ENCODE assay signal across 16 cellular contexts in genomic region chr10:77550378-77550777, GRCh38.
DNase-seq lines count a peak whose midpoint lies in the region; ATAC-seq, FAIRE-seq and TF ChIP-seq lines count a peak whose summit lies in the region.
"Had no signal": no experiment of that assay in that cellular context is flagged by ENCODE, and none has a peak within 500 bp of the region (broad histone marks: within the 10 kb centered on the region; RNA-seq: fewer than 3 reads in every experiment).

No MANE protein-coding gene starts in this region.

- peaks cover 0 to 1% of the 10 kb centered on the region in 2 experiments for H3K36me3 ChIP-seq in keratinocyte (ENCODE audit: control insufficient read depth in 2 of 2, extremely low read depth in 1 of 2, insufficient read depth in 2 of 2, low read length in 2 of 2)
- H3K36me3 ChIP-seq in thoracic aorta = no peaks in the 10 kb centered on the region
- peaks cover 0 to 6% of the 10 kb centered on the region in 2 experiments for H3K36me3 ChIP-seq in SK-N-SH (replicated peaks in 1 of 2; ENCODE audit: control insufficient read depth in 1 of 2, insufficient read depth in 2 of 2, low read length in 1 of 2)

- H3K9ac ChIP-seq in keratinocyte (ENCODE audit: control insufficient read depth, extremely low read depth, insufficient read depth, low read length) = no peak overlapping the region
- H3K9ac ChIP-seq in SK-N-SH = no peak overlapping the region

- H3K27me3 Mint-ChIP-seq in stimulated activated naive B cell treated with anti-CD40 and anti-IgM and Interleukin-4, amounts not matched to agents 10 μg/mL and 1 μg/mL and 100 μg/mL, for 72 hours = peaks cover 6 to 14% of the 10 kb centered on the region in 2 donors

- H3K27ac Mint-ChIP-seq in stimulated activated naive B cell treated with anti-CD40 and anti-IgM and Interleukin-4, amounts not matched to agents 10 μg/mL and 1 μg/mL and 100 μg/mL, for 72 hours = no peak overlapping the region
- H3K27ac Mint-ChIP-seq: B cell had no signal

- H3F3A ChIP-seq in SK-N-SH (replicated peaks; ENCODE audit: insufficient read depth) = peaks cover 2% of the 10 kb centered on the region

- no peaks in the 10 kb centered on the region for H3K9me2 ChIP-seq in SK-N-SH

- H3K4me1 ChIP-seq in keratinocyte (ENCODE audit: control insufficient read depth, extremely low read depth, insufficient read depth, low read length) = no peaks in the 10 kb centered on the region
- H3K4me1 ChIP-seq in thoracic aorta (ENCODE audit: control insufficient read depth in 1 of 2, low read depth in 2 of 2) = peaks cover 76 to 99% of the 10 kb centered on the region in 2 donors
- peaks cover 0 to 2% of the 10 kb centered on the region in 2 experiments; a peak in 1 of 4 replicates for H3K4me1 ChIP-seq in SK-N-SH (ENCODE audit: control insufficient read depth in 1 of 2, insufficient read depth in 2 of 2, low read depth in 1 of 2, low read length in 1 of 2)

- CTCF ChIA-PET in SK-N-SH (lab: Yijun Ruan, JAX) = interaction anchor here (0.6 to 1.6 kb wide), 2 partner anchors 45 to 55 kb away, joined by 3 read pairs; no protein-coding TSS in a partner anchor

- POLR2A ChIA-PET in SK-N-SH (lab: Yijun Ruan, JAX) = no interaction called here

- H3K4me1 Mint-ChIP-seq in stimulated activated naive B cell treated with anti-CD40 and anti-IgM and Interleukin-4, amounts not matched to agents 10 μg/mL and 1 μg/mL and 100 μg/mL, for 72 hours = no peaks in the 10 kb centered on the region
- H3K4me1 Mint-ChIP-seq: B cell had no signal

- no peaks in the 10 kb centered on the region for H3K9me1 ChIP-seq in keratinocyte (ENCODE audit: control insufficient read depth, extremely low read depth, insufficient read depth, low read length)

- H3K36me3 Mint-ChIP-seq in stimulated activated naive B cell treated with anti-CD40 and anti-IgM and Interleukin-4, amounts not matched to agents 10 μg/mL and 1 μg/mL and 100 μg/mL, for 72 hours = peaks cover 0 to 2% of the 10 kb centered on the region in 2 donors

- H3K4me3 ChIP-seq in keratinocyte (ENCODE audit: control insufficient read depth in 2 of 3, extremely low read depth in 1 of 3, insufficient read depth in 2 of 3, low read depth in 1 of 3, low read length in 3 of 3) (no peak overlapping the region), thoracic aorta (no peak overlapping the region), SK-N-SH (ENCODE audit: low read depth in 2 of 2, low read length in 1 of 2) (no peak overlapping the region)

- peak overlapping the region; percentile 70 for H2AFZ ChIP-seq in keratinocyte (ENCODE audit: control insufficient read depth, low read length)
- no peak overlapping the region for H2AFZ ChIP-seq in SK-N-SH (ENCODE audit: low read depth)

- no peaks in the 10 kb centered on the region for H4K20me1 ChIP-seq in keratinocyte (ENCODE audit: control insufficient read depth, extremely low read depth, insufficient read depth, low read length)
- H4K20me1 ChIP-seq in SK-N-SH (ENCODE audit: insufficient read depth) = no peaks in the 10 kb centered on the region

- H3K9me3 ChIP-seq in keratinocyte (ENCODE audit: control insufficient read depth, low read depth, low read length) (no peaks in the 10 kb centered on the region), thoracic aorta (no peaks in the 10 kb centered on the region), SK-N-SH (no peaks in the 10 kb centered on the region)

- 95% methylated on average over 10 of the region's 10 CpGs for WGBS in SK-N-SH (ENCODE audit: low lambda C conversion rate)

- H3K27me3 ChIP-seq in keratinocyte (ENCODE audit: control insufficient read depth, extremely low read depth, insufficient read depth, low read length) = no peaks in the 10 kb centered on the region
- H3K27me3 ChIP-seq in thoracic aorta (replicated peaks; ENCODE audit: insufficient read depth) = no peaks in the 10 kb centered on the region
- no peaks in the 10 kb centered on the region for H3K27me3 ChIP-seq in SK-N-SH (ENCODE audit: insufficient read depth)

- H3K4me2 ChIP-seq in keratinocyte (ENCODE audit: control insufficient read depth, extremely low read depth, insufficient read depth, low read depth, low read length) = no peak overlapping the region
- H3K4me2 ChIP-seq in SK-N-SH = no peak overlapping the region

- H3K27ac ChIP-seq in keratinocyte (ENCODE audit: control insufficient read depth, insufficient read depth, low read length) = no peak overlapping the region
- H3K27ac ChIP-seq in thoracic aorta = peak overlapping the region; percentile 71 to 72
- no peak overlapping the region for H3K27ac ChIP-seq in SK-N-SH (ENCODE audit: low read depth in 2 of 2, low read length in 1 of 2)

- H3K79me2 ChIP-seq in keratinocyte (ENCODE audit: control insufficient read depth, insufficient read depth, low read length) (no peaks in the 10 kb centered on the region), SK-N-SH (ENCODE audit: insufficient read depth) (no peaks in the 10 kb centered on the region)

- no peak for ATAC-seq in thoracic aorta (ENCODE audit: insufficient number of reproducible peaks, low FRiP score, low read depth)
- no peak for ATAC-seq in HG03097 (IDR thresholded peaks at IDR 0.05; ENCODE audit: low FRiP score, unreplicated experiment)
- no peak for ATAC-seq in stimulated activated naive B cell treated with anti-CD40 and anti-IgM and Interleukin-4, amounts not matched to agents 10 μg/mL and 1 μg/mL and 100 μg/mL, for 72 hours (replicated peaks)

- dilution Hi-C loops in keratinocyte (cut with MboI; ENCODE audit: extremely low pct_ligation_motif_present, low sequenced_read_pairs) = no loop called here

- no peak for TF ChIP-seq RAD21 in SK-N-SH (IDR thresholded peaks at IDR 0.05; ENCODE audit: low read length)

- DNase-seq in D341Med (ENCODE audit: low spot score) = peak; percentile 69
- peak; percentile 22 for DNase-seq in NCI-H69 (lab: John Stamatoyannopoulos, UW)
- no peak for DNase-seq in keratinocyte (ENCODE audit: low read depth, low spot score)
- DNase-seq in thoracic aorta (ENCODE audit: low spot score) = no peak
- no peak for DNase-seq in stimulated activated naive B cell treated with anti-CD40 and anti-IgM and Interleukin-4, amounts not matched to agents 10 μg/mL and 1 μg/mL and 100 μg/mL, for 72 hours
- DNase-seq in SK-N-SH = no peak
- DNase-seq: DMS53, H7, Karpas-422, MM.1S, NCI-H1105, NCI-H2029 treated with DMSO at 0.1 percent for 48 hours, NCI-H446, NCI-H82 had no signal

- FAIRE-seq in keratinocyte (lab: Jason Lieb, UNC) = peak; percentile 26

- H3K4me3 Mint-ChIP-seq in stimulated activated naive B cell treated with anti-CD40 and anti-IgM and Interleukin-4, amounts not matched to agents 10 μg/mL and 1 μg/mL and 100 μg/mL, for 72 hours = no peak overlapping the region
- H3K4me3 Mint-ChIP-seq: B cell had no signal

- H3K9me3 Mint-ChIP-seq in stimulated activated naive B cell treated with anti-CD40 and anti-IgM and Interleukin-4, amounts not matched to agents 10 μg/mL and 1 μg/mL and 100 μg/mL, for 72 hours = peaks cover 0 to 2% of the 10 kb centered on the region in 2 donors

- no peak for TF ChIP-seq EP300 in SK-N-SH (IDR thresholded peaks at IDR 0.05; ENCODE audit: borderline replicate concordance in 1 of 2, low read depth in 1 of 2, low read length in 1 of 2)

- TF ChIP-seq CTCF in keratinocyte (optimal IDR thresholded peaks at IDR 0.05 in 1 of 3, IDR thresholded peaks at IDR 0.05 in 1 of 3, conservative IDR thresholded peaks at IDR 0.05 in 1 of 3; ENCODE audit: extremely low read depth in 1 of 3, insufficient read depth in 2 of 3, low read length in 3 of 3) (no peak), thoracic aorta (IDR thresholded peaks at IDR 0.05) (no peak), SK-N-SH (IDR thresholded peaks at IDR 0.05) (no peak)

TF ChIP-seq in SK-N-SH, 30 proteins besides CTCF, POLR2A, EP300 and RAD21:
- no peak for TF ChIP-seq TEAD4 (IDR thresholded peaks at IDR 0.05; ENCODE audit: borderline replicate concordance, insufficient read depth)

Comparison
In these comparisons a context has a peak if more than half of its experiments do, and no peak if none do; other contexts are left out.
1. DNase-seq: peak in D341Med (single experiment) and NCI-H69 (single experiment); none in keratinocyte (single experiment), thoracic aorta (single experiment), stimulated activated naive B cell treated with anti-CD40 and anti-IgM and Interleukin-4, amounts not matched to agents 10 μg/mL and 1 μg/mL and 100 μg/mL, for 72 hours (single experiment) and SK-N-SH (single experiment).
2. H3K27ac ChIP-seq: peak in thoracic aorta (2 of 2); none in keratinocyte (single experiment) and SK-N-SH (0 of 2).